Comparison of ENCODE assay signal across 15 cellular contexts in the genomic region with DNA sequence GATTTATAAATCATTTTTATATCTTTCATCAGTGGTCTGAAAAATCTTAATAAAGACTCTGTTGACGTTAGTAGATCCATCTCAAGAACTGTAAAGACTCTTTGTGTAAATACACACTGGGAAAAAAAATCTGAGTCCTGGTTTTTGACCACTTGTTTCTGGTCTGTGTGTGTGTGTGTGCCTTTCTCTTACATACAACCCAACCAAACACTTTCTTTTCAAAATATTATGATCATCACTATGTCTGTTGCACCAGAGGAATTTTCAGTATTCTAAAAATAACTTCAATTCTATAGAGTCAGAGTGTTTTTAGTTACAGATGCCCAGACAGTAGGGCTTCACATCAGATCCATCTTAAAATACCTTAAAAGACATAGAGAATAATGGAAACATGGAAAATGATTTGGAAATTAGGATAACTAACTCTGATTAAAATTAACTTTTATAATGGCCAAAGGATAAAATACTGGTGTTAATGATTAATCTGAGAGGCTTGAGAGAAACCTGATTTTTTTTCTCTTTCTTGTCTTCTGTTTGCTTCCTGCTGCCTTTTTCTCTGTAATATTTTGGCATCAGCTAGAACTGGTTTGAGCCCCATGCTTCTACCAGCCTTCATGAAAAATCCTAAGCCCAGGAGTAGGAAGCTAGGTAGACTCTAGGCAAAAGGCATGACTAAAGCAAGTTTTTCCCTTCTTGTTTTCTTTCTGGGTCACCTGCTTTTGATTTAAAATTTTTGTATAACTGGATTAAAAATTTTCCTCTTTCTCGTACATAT.
DNase-seq lines count a peak whose midpoint lies in the region; ATAC-seq, FAIRE-seq and TF ChIP-seq lines count a peak whose summit lies in the region.
"Had no signal": no experiment of that assay in that cellular context is flagged by ENCODE, and none has a peak within 500 bp of the region (broad histone marks: within the 10 kb centered on the region; RNA-seq: fewer than 3 reads in every experiment).

No MANE protein-coding gene starts in this region.

- H2BK5ac ChIP-seq in neuronal stem cell (ENCODE audit: low read length), result no peak overlapping the region

- ATAC-seq in HepG2, result no peak

- H4K20me1 ChIP-seq in SK-N-SH (ENCODE audit: insufficient read depth) (no peaks in the 10 kb centered on the region), HepG2 (ENCODE audit: insufficient read depth, low read length) (no peaks in the 10 kb centered on the region)

- H2BK15ac ChIP-seq in neuronal stem cell (ENCODE audit: low read length), result no peak overlapping the region

- no TSS peak for BruUV-seq in HepG2 (replicated peaks; lab: Mats Ljungman, UMichigan)

- no peak overlapping the region for H2BK120ac ChIP-seq in neuronal stem cell (ENCODE audit: low read depth, low read length)

- H4K8ac ChIP-seq in neuronal stem cell (ENCODE audit: low read depth, low read length), result no peak overlapping the region

- H3K36me3 ChIP-seq in SK-N-SH (replicated peaks in 1 of 2; ENCODE audit: control insufficient read depth in 1 of 2, insufficient read depth in 2 of 2, low read length in 1 of 2), result no peaks in the 10 kb centered on the region
- no peaks in the 10 kb centered on the region for H3K36me3 ChIP-seq in neuronal stem cell (replicated peaks in 1 of 2; ENCODE audit: control insufficient read depth in 2 of 2, insufficient read depth in 2 of 2, low read length in 2 of 2)
- H3K36me3 ChIP-seq in HepG2 (replicated peaks in 1 of 2; ENCODE audit: control insufficient read depth in 1 of 2, insufficient read depth in 2 of 2, low read length in 2 of 2), result no peaks in the 10 kb centered on the region

- H3K4me2 ChIP-seq in SK-N-SH, result peak overlapping the region; percentile 38
- no peak overlapping the region for H3K4me2 ChIP-seq in neuronal stem cell (ENCODE audit: insufficient read depth, low read length, poor library complexity, severe bottlenecking)
- H3K4me2 ChIP-seq in HepG2 (ENCODE audit: low read depth, low read length), result no peak overlapping the region

- H2AFZ ChIP-seq in SK-N-SH (ENCODE audit: low read depth) (peak overlapping the region; percentile 52; the same call in 1 of the 2 replicates), neuronal stem cell (ENCODE audit: low read length) (peak overlapping the region; percentile 40), HepG2 (ENCODE audit: low read length) (no peak overlapping the region)

- H3K4me1 ChIP-seq in SK-N-SH (ENCODE audit: control insufficient read depth in 1 of 2, insufficient read depth in 2 of 2, low read depth in 1 of 2, low read length in 1 of 2) (peaks cover 7 to 33% of the 10 kb centered on the region in 2 experiments), neuronal stem cell (ENCODE audit: control insufficient read depth in 2 of 2, insufficient read depth in 1 of 2, low read depth in 1 of 2, low read length in 2 of 2) (peaks cover 3 to 7% of the 10 kb centered on the region in 2 donors), HepG2 (ENCODE audit: insufficient read depth, low read length) (no peaks in the 10 kb centered on the region)

- H3K79me1 ChIP-seq in neuronal stem cell (ENCODE audit: low read depth, low read length), result no peaks in the 10 kb centered on the region

- no peaks in the 10 kb centered on the region for H3K27me3 ChIP-seq in SK-N-SH (ENCODE audit: insufficient read depth)
- no peaks in the 10 kb centered on the region for H3K27me3 ChIP-seq in neuronal stem cell (ENCODE audit: control insufficient read depth in 3 of 3, insufficient read depth in 3 of 3, low read depth in 1 of 3, low read length in 3 of 3)
- H3K27me3 ChIP-seq in HepG2 (ENCODE audit: control insufficient read depth in 1 of 2, insufficient read depth in 2 of 2, low read length in 2 of 2), result no peaks in the 10 kb centered on the region

- no peak for TF ChIP-seq POLR2A in HepG2 (IDR thresholded peaks at IDR 0.05; ENCODE audit: insufficient read depth in 1 of 2, low read depth in 2 of 2, low read length in 2 of 2)

- no peak overlapping the region for H2AK5ac ChIP-seq in neuronal stem cell (ENCODE audit: low read depth, low read length)

- CTCF ChIA-PET in SK-N-SH (lab: Yijun Ruan, JAX) (interaction anchor here (2.4 kb wide), 1 partner anchor 274 kb away, joined by 7 read pairs; no protein-coding TSS in a partner anchor), HepG2 (lab: Yijun Ruan, JAX; ENCODE audit: low intra/inter-chr PET ratio, low total read pairs) (no interaction called here)

- 15% methylated on average over 2 of the region's 2 CpGs for WGBS in SK-N-SH (ENCODE audit: low lambda C conversion rate)
- no CpG with 5 or more reads among the region's 2 CpGs for WGBS in neuronal stem cell (ENCODE audit: extremely low coverage in 2 of 2, insufficient read length in 2 of 2, insufficient replicate concordance in 1 of 2), 2 donors
- WGBS in HepG2 (ENCODE audit: low lambda C conversion rate), result 2% methylated on average over 2 of the region's 2 CpGs

- peaks cover 45% of the 10 kb centered on the region for H3F3A ChIP-seq in SK-N-SH (replicated peaks; ENCODE audit: insufficient read depth)

- peak overlapping the region; percentile 63 to 93; a peak in 3 of 4 replicates for H3K27ac ChIP-seq in SK-N-SH (ENCODE audit: low read depth in 2 of 2, low read length in 1 of 2)
- no peak overlapping the region for H3K27ac ChIP-seq in neuronal stem cell (replicated peaks; ENCODE audit: low read length)
- no peak overlapping the region for H3K27ac ChIP-seq in HepG2 (ENCODE audit: extremely low read length, insufficient read depth, low read length)

- no peak overlapping the region for H2BK12ac ChIP-seq in neuronal stem cell (ENCODE audit: low read length)

- TF ChIP-seq RAD21 in SK-N-SH (IDR thresholded peaks at IDR 0.05; ENCODE audit: low read length) (no peak), HepG2 (CRISPR knock-in tag; IDR thresholded peaks at IDR 0.05) (no peak)

- H3K4me3 ChIP-seq in SK-N-SH (ENCODE audit: low read depth in 2 of 2, low read length in 1 of 2) (peak overlapping the region in 1 of 2 experiments; percentile 2; a peak in 1 of 4 replicates), neuronal stem cell (ENCODE audit: low read length in 2 of 2) (no peak overlapping the region), HepG2 (replicated peaks in 1 of 3; ENCODE audit: insufficient read depth in 1 of 3, low read depth in 2 of 3, low read length in 3 of 3) (no peak overlapping the region)

- H3K9me2 ChIP-seq in SK-N-SH, result no peaks in the 10 kb centered on the region

- no peak overlapping the region for H3K18ac ChIP-seq in neuronal stem cell (ENCODE audit: low read length)

- DNase-seq in GM19239 (ENCODE audit: insufficient read length, low spot score) (no peak), SK-N-SH (no peak), fibroblast of peridontal ligament (ENCODE audit: extremely low read depth) (peak; percentile 71), neuronal stem cell (ENCODE audit: low spot score) (no peak), DMS79 (lab: John Stamatoyannopoulos, UW) (no peak), HepG2 (ENCODE audit: low spot score) (no peak), germinal center (ENCODE audit: low spot score) (no peak)
- DNase-seq in effector CD4-positive, alpha-beta T cell, result no peak
- DNase-seq: activated CD4-positive, alpha-beta T cell treated with anti-CD3 and anti-CD28 coated beads for 4 hours; DMS 273 treated with DMSO at 0.1 percent for 48 hours; glutamatergic neuron; NCI-H1436 treated with DMSO at 0.1 percent for 48 hours; NK-92 treated with Interleukin-12 subunit alpha and Interleukin-12 subunit beta, amount 100 ng/mL, for 24 hours; SHP77 treated with DMSO at 0.1 percent for 48 hours; stimulated activated CD4-positive, alpha-beta T cell treated with anti-CD3 and anti-CD28 coated beads, Interleukin-12 subunit alpha, Interleukin-12 subunit beta, amount 100 ng/mL, for 4 hours had no signal

- in situ Hi-C loops in HepG2 (cut with HindIII; ENCODE audit: extremely low pct_ligation_motif_present, low pct_unique_long_range_greater_than_20kb), result no loop called here

- H3K4ac ChIP-seq in neuronal stem cell (ENCODE audit: low read length), result no peak overlapping the region

- peak overlapping the region; percentile 64 for H3K9ac ChIP-seq in SK-N-SH
- H3K9ac ChIP-seq in neuronal stem cell (ENCODE audit: low read depth, low read length, poor library complexity), result no peak overlapping the region
- H3K9ac ChIP-seq in HepG2 (ENCODE audit: insufficient read depth, low read depth, low read length), result no peak overlapping the region

- no peak overlapping the region for H4K91ac ChIP-seq in neuronal stem cell (ENCODE audit: low read depth, low read length, poor library complexity)

- FAIRE-seq in GM19239 (lab: Jason Lieb, UNC) (peak; percentile 42), HepG2 (lab: Jason Lieb, UNC) (no peak)

- H3K14ac ChIP-seq in neuronal stem cell (ENCODE audit: low read length), result no peak overlapping the region

- intact Hi-C loops in HepG2 (cut with micrococcal nuclease; ENCODE audit: unreplicated experiment), result no loop called here

- TF ChIP-seq CTCF in SK-N-SH (IDR thresholded peaks at IDR 0.05), result no peak
- no peak for TF ChIP-seq CTCF in HepG2 (CRISPR knock-in tag; IDR thresholded peaks at IDR 0.05)

- H3K9me3 ChIP-seq in SK-N-SH, result no peaks in the 10 kb centered on the region
- no peaks in the 10 kb centered on the region for H3K9me3 ChIP-seq in neuronal stem cell (replicated peaks in 1 of 2; ENCODE audit: control insufficient read depth in 2 of 2, insufficient read depth in 1 of 2, low read depth in 1 of 2, low read length in 2 of 2)
- no peaks in the 10 kb centered on the region for H3K9me3 ChIP-seq in HepG2 (ENCODE audit: low read length)

- no peak overlapping the region for H3K23ac ChIP-seq in neuronal stem cell (ENCODE audit: low read depth, low read length, poor library complexity)

- no peaks in the 10 kb centered on the region for H3K79me2 ChIP-seq in SK-N-SH (ENCODE audit: insufficient read depth)
- no peaks in the 10 kb centered on the region for H3K79me2 ChIP-seq in HepG2 (ENCODE audit: insufficient read depth, low read length)

- POLR2A ChIA-PET in SK-N-SH (lab: Yijun Ruan, JAX), result no interaction called here
- POLR2A ChIA-PET in HepG2 (lab: Yijun Ruan, JAX), result no interaction called here

- TF ChIP-seq EP300 in SK-N-SH (IDR thresholded peaks at IDR 0.05; ENCODE audit: borderline replicate concordance in 1 of 2, low read depth in 1 of 2, low read length in 1 of 2) (no peak), HepG2 (IDR thresholded peaks at IDR 0.05; ENCODE audit: low read depth in 2 of 2, low read length in 2 of 2) (no peak), HepG2 (CRISPR knock-in tag; IDR thresholded peaks at IDR 0.05; ENCODE audit: borderline replicate concordance) (no peak)

TF ChIP-seq in SK-N-SH, 30 proteins besides CTCF, POLR2A, EP300 and RAD21:
- peak; percentile 53 for TF ChIP-seq MEF2A (IDR thresholded peaks at IDR 0.05; ENCODE audit: borderline replicate concordance, low read depth)
- TF ChIP-seq EZH2phosphoT487 (IDR thresholded peaks at IDR 0.05; ENCODE audit: borderline replicate concordance, low read depth), result no peak

TF ChIP-seq in HepG2, 621 proteins besides CTCF, POLR2A, EP300 and RAD21 (continues in another document):
- TF ChIP-seq ZNF598 (CRISPR knock-in tag; IDR thresholded peaks at IDR 0.05; ENCODE audit: borderline replicate concordance) (no peak), MTF2 (CRISPR knock-in tag; IDR thresholded peaks at IDR 0.05; ENCODE audit: borderline replicate concordance) (no peak)

Comparison
In these comparisons a context has a peak if more than half of its experiments do, and no peak if none do; other contexts are left out.
1. H3K27ac ChIP-seq: peak in SK-N-SH (2 of 2); none in neuronal stem cell (single experiment) and HepG2 (single experiment).